23 cellular contexts compared by ENCODE assay signal in genomic region chr13:98242403-98242802, GRCh38.
"Had no signal": no experiment of that assay in that cellular context is flagged by ENCODE, and none has a peak within 500 bp of the region (broad histone marks: within the 10 kb centered on the region; RNA-seq: fewer than 3 reads in every experiment).

No MANE protein-coding gene starts in this region.

- H3K27ac ChIP-seq: KMS-11 had no signal

- H3K4me3 ChIP-seq: K562 had no signal

- H3K4me2 ChIP-seq: KMS-11, SK-N-SH had no signal

- H3K4me3 Mint-ChIP-seq: IgD-negative memory B cell had no signal

- H3K9me3 ChIP-seq: SK-N-SH had no signal

- H3K27ac Mint-ChIP-seq: IgD-negative memory B cell had no signal

- FAIRE-seq: K562, RCC 7860 had no signal

- H3K9ac ChIP-seq: KMS-11, SK-N-SH had no signal

- H3K36me3 Mint-ChIP-seq: IgD-negative memory B cell had no signal

- H3K4me1 Mint-ChIP-seq: IgD-negative memory B cell had no signal

- H3K9me3 Mint-ChIP-seq: IgD-negative memory B cell had no signal

- DNase-seq: Kasumi-1, MM.1S, NCI-H1092 treated with DMSO at 0.1 percent for 48 hours, NCI-H1436, NCI-H187, NCI-H2029, NCI-H2081 treated with DMSO at 0.1 percent for 48 hours, NCI-H2171, NCI-H226, NCI-H446, NCI-H510A, NCI-H524 treated with DMSO at 0.1 percent for 48 hours, NCI-H69, NCI-H774, Right ventricle myocardium superior, RPMI8226, SIG-M5, SK-N-SH, SW 1271 had no signal

- ATAC-seq: K562 had no signal
